1 cellular context compared by ENCODE assay signal in the genomic region with DNA sequence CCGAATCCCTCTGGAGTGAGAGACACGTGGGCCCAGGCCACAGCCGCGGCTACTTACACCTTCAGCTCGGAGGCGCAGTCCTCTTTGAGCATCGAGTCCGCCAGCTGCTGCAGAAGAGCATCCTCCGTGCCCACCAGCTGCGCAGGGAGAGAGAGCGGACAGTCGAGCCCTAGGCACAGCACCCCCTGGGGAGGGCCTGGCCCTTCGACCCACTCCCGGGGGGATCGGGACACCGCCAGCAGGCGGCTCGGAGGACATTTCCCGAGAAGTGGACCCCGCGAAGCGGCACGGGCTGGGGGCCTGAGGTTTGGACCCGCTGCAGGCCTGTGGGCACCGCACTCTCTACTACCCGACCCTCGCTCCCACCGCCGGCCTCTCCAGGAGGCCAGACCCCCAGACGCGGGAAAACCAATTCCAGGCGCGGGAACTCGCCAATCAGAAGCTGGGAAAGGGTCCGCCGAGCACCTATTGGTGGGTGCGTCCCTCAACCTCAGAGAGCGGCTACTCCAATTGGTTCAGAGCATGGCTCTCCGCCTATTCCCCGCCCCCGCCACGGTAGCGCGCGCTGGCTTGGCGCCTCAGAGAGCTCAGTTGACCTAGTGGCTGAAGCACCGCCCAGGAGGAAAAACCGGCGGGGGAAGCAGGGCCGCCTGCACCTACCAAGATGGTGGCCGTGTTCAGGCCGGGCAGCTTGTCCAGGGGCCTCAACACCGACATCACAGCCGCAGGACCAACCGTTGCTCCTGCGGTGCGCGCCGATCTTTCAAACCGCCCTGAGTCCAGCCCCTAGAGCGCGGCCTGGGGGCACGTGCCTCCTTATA.
A peak's percentile ranks its signal among the peaks of the same experiment; 100 is the strongest.
TF ChIP-seq lines count a peak whose summit lies in the region.

Gene CENPM, minus strand, starts transcription at position 793 of the 821 bp plus-strand sequence. Its CDS starts 76 bp downstream, at position 717.

TF ChIP-seq in WTC11, 78 proteins besides CTCF, POLR2A, EP300 and RAD21 (continued from another document and continues in another):
- TF ChIP-seq, protein P1, sequence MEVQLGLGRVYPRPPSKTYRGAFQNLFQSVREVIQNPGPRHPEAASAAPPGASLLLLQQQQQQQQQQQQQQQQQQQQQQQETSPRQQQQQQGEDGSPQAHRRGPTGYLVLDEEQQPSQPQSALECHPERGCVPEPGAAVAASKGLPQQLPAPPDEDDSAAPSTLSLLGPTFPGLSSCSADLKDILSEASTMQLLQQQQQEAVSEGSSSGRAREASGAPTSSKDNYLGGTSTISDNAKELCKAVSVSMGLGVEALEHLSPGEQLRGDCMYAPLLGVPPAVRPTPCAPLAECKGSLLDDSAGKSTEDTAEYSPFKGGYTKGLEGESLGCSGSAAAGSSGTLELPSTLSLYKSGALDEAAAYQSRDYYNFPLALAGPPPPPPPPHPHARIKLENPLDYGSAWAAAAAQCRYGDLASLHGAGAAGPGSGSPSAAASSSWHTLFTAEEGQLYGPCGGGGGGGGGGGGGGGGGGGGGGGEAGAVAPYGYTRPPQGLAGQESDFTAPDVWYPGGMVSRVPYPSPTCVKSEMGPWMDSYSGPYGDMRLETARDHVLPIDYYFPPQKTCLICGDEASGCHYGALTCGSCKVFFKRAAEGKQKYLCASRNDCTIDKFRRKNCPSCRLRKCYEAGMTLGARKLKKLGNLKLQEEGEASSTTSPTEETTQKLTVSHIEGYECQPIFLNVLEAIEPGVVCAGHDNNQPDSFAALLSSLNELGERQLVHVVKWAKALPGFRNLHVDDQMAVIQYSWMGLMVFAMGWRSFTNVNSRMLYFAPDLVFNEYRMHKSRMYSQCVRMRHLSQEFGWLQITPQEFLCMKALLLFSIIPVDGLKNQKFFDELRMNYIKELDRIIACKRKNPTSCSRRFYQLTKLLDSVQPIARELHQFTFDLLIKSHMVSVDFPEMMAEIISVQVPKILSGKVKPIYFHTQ (CRISPR knock-in tag; IDR thresholded peaks at IDR 0.05): no peak
- TF ChIP-seq HMGA2 (CRISPR knock-in tag; IDR thresholded peaks at IDR 0.05): no peak
- TF ChIP-seq, protein P2, sequence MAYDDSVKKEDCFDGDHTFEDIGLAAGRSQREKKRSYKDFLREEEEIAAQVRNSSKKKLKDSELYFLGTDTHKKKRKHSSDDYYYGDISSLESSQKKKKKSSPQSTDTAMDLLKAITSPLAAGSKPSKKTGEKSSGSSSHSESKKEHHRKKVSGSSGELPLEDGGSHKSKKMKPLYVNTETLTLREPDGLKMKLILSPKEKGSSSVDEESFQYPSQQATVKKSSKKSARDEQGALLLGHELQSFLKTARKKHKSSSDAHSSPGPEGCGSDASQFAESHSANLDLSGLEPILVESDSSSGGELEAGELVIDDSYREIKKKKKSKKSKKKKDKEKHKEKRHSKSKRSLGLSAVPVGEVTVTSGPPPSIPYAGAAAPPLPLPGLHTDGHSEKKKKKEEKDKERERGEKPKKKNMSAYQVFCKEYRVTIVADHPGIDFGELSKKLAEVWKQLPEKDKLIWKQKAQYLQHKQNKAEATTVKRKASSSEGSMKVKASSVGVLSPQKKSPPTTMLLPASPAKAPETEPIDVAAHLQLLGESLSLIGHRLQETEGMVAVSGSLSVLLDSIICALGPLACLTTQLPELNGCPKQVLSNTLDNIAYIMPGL (CRISPR knock-in tag; IDR thresholded peaks at IDR 0.05): no peak
- TF ChIP-seq ZNF121 (CRISPR knock-in tag; IDR thresholded peaks at IDR 0.05): no peak
- TF ChIP-seq NFYB (CRISPR knock-in tag; conservative IDR thresholded peaks at IDR 0.05; ENCODE audit: low read depth): peak; percentile 97
- TF ChIP-seq, protein P3, sequence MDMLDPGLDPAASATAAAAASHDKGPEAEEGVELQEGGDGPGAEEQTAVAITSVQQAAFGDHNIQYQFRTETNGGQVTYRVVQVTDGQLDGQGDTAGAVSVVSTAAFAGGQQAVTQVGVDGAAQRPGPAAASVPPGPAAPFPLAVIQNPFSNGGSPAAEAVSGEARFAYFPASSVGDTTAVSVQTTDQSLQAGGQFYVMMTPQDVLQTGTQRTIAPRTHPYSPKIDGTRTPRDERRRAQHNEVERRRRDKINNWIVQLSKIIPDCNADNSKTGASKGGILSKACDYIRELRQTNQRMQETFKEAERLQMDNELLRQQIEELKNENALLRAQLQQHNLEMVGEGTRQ (CRISPR knock-in tag; IDR thresholded peaks at IDR 0.05): peak; percentile 24
- TF ChIP-seq, protein P4, sequence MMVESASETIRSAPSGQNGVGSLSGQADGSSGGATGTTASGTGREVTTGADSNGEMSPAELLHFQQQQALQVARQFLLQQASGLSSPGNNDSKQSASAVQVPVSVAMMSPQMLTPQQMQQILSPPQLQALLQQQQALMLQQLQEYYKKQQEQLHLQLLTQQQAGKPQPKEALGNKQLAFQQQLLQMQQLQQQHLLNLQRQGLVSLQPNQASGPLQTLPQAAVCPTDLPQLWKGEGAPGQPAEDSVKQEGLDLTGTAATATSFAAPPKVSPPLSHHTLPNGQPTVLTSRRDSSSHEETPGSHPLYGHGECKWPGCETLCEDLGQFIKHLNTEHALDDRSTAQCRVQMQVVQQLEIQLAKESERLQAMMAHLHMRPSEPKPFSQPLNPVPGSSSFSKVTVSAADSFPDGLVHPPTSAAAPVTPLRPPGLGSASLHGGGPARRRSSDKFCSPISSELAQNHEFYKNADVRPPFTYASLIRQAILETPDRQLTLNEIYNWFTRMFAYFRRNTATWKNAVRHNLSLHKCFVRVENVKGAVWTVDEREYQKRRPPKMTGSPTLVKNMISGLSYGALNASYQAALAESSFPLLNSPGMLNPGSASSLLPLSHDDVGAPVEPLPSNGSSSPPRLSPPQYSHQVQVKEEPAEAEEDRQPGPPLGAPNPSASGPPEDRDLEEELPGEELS (CRISPR knock-in tag; IDR thresholded peaks at IDR 0.05): peak; percentile 74
- no peak for TF ChIP-seq AFF4 (CRISPR knock-in tag; IDR thresholded peaks at IDR 0.05; ENCODE audit: borderline replicate concordance)
- no peak for TF ChIP-seq SMAD4 (CRISPR knock-in tag; IDR thresholded peaks at IDR 0.05)
- TF ChIP-seq, protein P5, sequence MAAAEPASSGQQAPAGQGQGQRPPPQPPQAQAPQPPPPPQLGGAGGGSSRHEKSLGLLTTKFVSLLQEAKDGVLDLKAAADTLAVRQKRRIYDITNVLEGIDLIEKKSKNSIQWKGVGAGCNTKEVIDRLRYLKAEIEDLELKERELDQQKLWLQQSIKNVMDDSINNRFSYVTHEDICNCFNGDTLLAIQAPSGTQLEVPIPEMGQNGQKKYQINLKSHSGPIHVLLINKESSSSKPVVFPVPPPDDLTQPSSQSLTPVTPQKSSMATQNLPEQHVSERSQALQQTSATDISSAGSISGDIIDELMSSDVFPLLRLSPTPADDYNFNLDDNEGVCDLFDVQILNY (CRISPR knock-in tag; IDR thresholded peaks at IDR 0.05): peak; percentile 97
- TF ChIP-seq ELF4 (CRISPR knock-in tag; IDR thresholded peaks at IDR 0.05; ENCODE audit: low read depth): no peak
- no peak for TF ChIP-seq FOXJ3 (CRISPR knock-in tag; IDR thresholded peaks at IDR 0.05; ENCODE audit: borderline replicate concordance)
- no peak for TF ChIP-seq CREM (CRISPR knock-in tag; IDR thresholded peaks at IDR 0.05)
- TF ChIP-seq ZNF317 (CRISPR knock-in tag; IDR thresholded peaks at IDR 0.05; ENCODE audit: borderline replicate concordance, low read depth): no peak; the same call in 1 of the 2 replicates
- no peak for TF ChIP-seq STAT6 (CRISPR knock-in tag; conservative IDR thresholded peaks at IDR 0.05; ENCODE audit: low read depth)
- no peak for TF ChIP-seq MXD4 (CRISPR knock-in tag; IDR thresholded peaks at IDR 0.05; ENCODE audit: borderline replicate concordance)
- TF ChIP-seq FOXP1 (CRISPR knock-in tag; IDR thresholded peaks at IDR 0.05; ENCODE audit: borderline replicate concordance): peak; percentile 57
- peak; percentile 96 for TF ChIP-seq MYBL2 (CRISPR knock-in tag; IDR thresholded peaks at IDR 0.05)
- no peak for TF ChIP-seq ZNF396 (CRISPR knock-in tag; IDR thresholded peaks at IDR 0.05; ENCODE audit: borderline replicate concordance)
- no peak for TF ChIP-seq PRRX2 (CRISPR knock-in tag; IDR thresholded peaks at IDR 0.05)
- TF ChIP-seq NFATC4 (CRISPR knock-in tag; IDR thresholded peaks at IDR 0.05): no peak
- 0 out of 2 replicates have a peak, but pooled peaks have one; percentile 11 for TF ChIP-seq TEAD4 (CRISPR knock-in tag; IDR thresholded peaks at IDR 0.05)
- no peak for TF ChIP-seq ZNF416 (CRISPR knock-in tag; IDR thresholded peaks at IDR 0.05)
- TF ChIP-seq ATF6 (CRISPR knock-in tag; IDR thresholded peaks at IDR 0.05): 0 out of 2 replicates have a peak, but pooled peaks have one; percentile 52
- peak; percentile 54; the same call in 1 of the 2 replicates for TF ChIP-seq CREB1 (CRISPR knock-in tag; IDR thresholded peaks at IDR 0.05)
- peak; percentile 76 for TF ChIP-seq FOXK1 (CRISPR knock-in tag; IDR thresholded peaks at IDR 0.05)
- peak; percentile 36 for TF ChIP-seq ZBTB21 (CRISPR knock-in tag; IDR thresholded peaks at IDR 0.05; ENCODE audit: borderline replicate concordance)
- TF ChIP-seq NFE2L1 (CRISPR knock-in tag; IDR thresholded peaks at IDR 0.05): peak; percentile 63; the same call in 1 of the 2 replicates
- TF ChIP-seq, protein P6, sequence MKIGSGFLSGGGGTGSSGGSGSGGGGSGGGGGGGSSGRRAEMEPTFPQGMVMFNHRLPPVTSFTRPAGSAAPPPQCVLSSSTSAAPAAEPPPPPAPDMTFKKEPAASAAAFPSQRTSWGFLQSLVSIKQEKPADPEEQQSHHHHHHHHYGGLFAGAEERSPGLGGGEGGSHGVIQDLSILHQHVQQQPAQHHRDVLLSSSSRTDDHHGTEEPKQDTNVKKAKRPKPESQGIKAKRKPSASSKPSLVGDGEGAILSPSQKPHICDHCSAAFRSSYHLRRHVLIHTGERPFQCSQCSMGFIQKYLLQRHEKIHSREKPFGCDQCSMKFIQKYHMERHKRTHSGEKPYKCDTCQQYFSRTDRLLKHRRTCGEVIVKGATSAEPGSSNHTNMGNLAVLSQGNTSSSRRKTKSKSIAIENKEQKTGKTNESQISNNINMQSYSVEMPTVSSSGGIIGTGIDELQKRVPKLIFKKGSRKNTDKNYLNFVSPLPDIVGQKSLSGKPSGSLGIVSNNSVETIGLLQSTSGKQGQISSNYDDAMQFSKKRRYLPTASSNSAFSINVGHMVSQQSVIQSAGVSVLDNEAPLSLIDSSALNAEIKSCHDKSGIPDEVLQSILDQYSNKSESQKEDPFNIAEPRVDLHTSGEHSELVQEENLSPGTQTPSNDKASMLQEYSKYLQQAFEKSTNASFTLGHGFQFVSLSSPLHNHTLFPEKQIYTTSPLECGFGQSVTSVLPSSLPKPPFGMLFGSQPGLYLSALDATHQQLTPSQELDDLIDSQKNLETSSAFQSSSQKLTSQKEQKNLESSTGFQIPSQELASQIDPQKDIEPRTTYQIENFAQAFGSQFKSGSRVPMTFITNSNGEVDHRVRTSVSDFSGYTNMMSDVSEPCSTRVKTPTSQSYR (CRISPR knock-in tag; IDR thresholded peaks at IDR 0.05): peak; percentile 22; the same call in 1 of the 2 replicates
- TF ChIP-seq TP53 (CRISPR knock-in tag; IDR thresholded peaks at IDR 0.05): no peak; the same call in 1 of the 2 replicates
- TF ChIP-seq TCF7 (CRISPR knock-in tag; IDR thresholded peaks at IDR 0.05; ENCODE audit: low read depth): peak; percentile 68; the same call in 1 of the 2 replicates
